Comparison of ENCODE assay signal across 12 cellular contexts in genomic region chr9:107174441-107174840, GRCh38.
DNase-seq lines count a peak whose midpoint lies in the region; ATAC-seq and TF ChIP-seq lines count a peak whose summit lies in the region.
"Had no signal": no experiment of that assay in that cellular context is flagged by ENCODE, and none has a peak within 500 bp of the region (broad histone marks: within the 10 kb centered on the region; RNA-seq: fewer than 3 reads in every experiment).

No MANE protein-coding gene starts in this region.

- DNase-seq in GM12865 (ENCODE audit: low read depth) (peak; percentile 34), COR-L47 (lab: John Stamatoyannopoulos, UW) (no peak), HuH-7 (ENCODE audit: low spot score) (no peak), Calu3 (no peak)
- DNase-seq in activated naive CD8-positive, alpha-beta T cell treated with anti-CD3 and anti-CD28 coated beads for 36 hours: peak; percentile 20
- peak; percentile 75 for DNase-seq in natural killer cell treated with Interleukin-12 subunit alpha and Interleukin-12 subunit beta and Interleukin-15 and Interleukin-18, amount 100 ng/mL, for 72 hours (ENCODE audit: low spot score)
- DNase-seq: DMS153, lower lobe of right lung, NCI-H2081 had no signal

- peak; percentile 26 for ATAC-seq in GM19452 (IDR thresholded peaks at IDR 0.05; ENCODE audit: unreplicated experiment)
- peak; percentile 70 to 78 for ATAC-seq in natural killer cell treated with Interleukin-12 subunit alpha and Interleukin-12 subunit beta and Interleukin-15 and Interleukin-18, amount 100 ng/mL, for 72 hours
- ATAC-seq: lower lobe of right lung had no signal

- peaks cover 3% of the 10 kb centered on the region for H3K27me3 Mint-ChIP-seq in activated naive CD8-positive, alpha-beta T cell treated with anti-CD3 and anti-CD28 coated beads for 36 hours
- H3K27me3 Mint-ChIP-seq in natural killer cell treated with Interleukin-12 subunit alpha and Interleukin-12 subunit beta and Interleukin-15 and Interleukin-18, amount 100 ng/mL, for 72 hours: peaks cover 0 to 7% of the 10 kb centered on the region in 2 donors
- H3K27me3 Mint-ChIP-seq in Calu3 (ENCODE audit: unreplicated experiment): peaks cover 8% of the 10 kb centered on the region
- H3K27me3 Mint-ChIP-seq: progenitor cell of endocrine pancreas had no signal

- H3K9me3 Mint-ChIP-seq in activated naive CD8-positive, alpha-beta T cell treated with anti-CD3 and anti-CD28 coated beads for 36 hours: no peaks in the 10 kb centered on the region
- H3K9me3 Mint-ChIP-seq in natural killer cell treated with Interleukin-12 subunit alpha and Interleukin-12 subunit beta and Interleukin-15 and Interleukin-18, amount 100 ng/mL, for 72 hours: no peaks in the 10 kb centered on the region
- no peaks in the 10 kb centered on the region for H3K9me3 Mint-ChIP-seq in Calu3 (ENCODE audit: low read depth, unreplicated experiment)

- no peak overlapping the region for H3K27ac Mint-ChIP-seq in activated naive CD8-positive, alpha-beta T cell treated with anti-CD3 and anti-CD28 coated beads for 36 hours
- peak overlapping the region; percentile 84 to 95 for H3K27ac Mint-ChIP-seq in natural killer cell treated with Interleukin-12 subunit alpha and Interleukin-12 subunit beta and Interleukin-15 and Interleukin-18, amount 100 ng/mL, for 72 hours
- H3K27ac Mint-ChIP-seq in Calu3 (ENCODE audit: unreplicated experiment): no peak overlapping the region
- H3K27ac Mint-ChIP-seq: progenitor cell of endocrine pancreas had no signal

- BruUV-seq in Calu3 (replicated peaks; lab: Mats Ljungman, UMichigan): no TSS peak

- TF ChIP-seq CTCF in GM12865 (IDR thresholded peaks at IDR 0.05; ENCODE audit: insufficient read depth, low read depth, low read length, missing control alignments) (no peak), Calu3 (IDR thresholded peaks at IDR 0.05; ENCODE audit: unreplicated experiment) (no peak)

- intact Hi-C loops in Calu3 (cut with micrococcal nuclease; ENCODE audit: unreplicated experiment): loop anchor here (5.0 kb wide), 1 partner anchor 1332 kb away; no protein-coding TSS in a partner anchor

- H3K4me1 Mint-ChIP-seq in activated naive CD8-positive, alpha-beta T cell treated with anti-CD3 and anti-CD28 coated beads for 36 hours: peaks cover 3% of the 10 kb centered on the region
- H3K4me1 Mint-ChIP-seq in natural killer cell treated with Interleukin-12 subunit alpha and Interleukin-12 subunit beta and Interleukin-15 and Interleukin-18, amount 100 ng/mL, for 72 hours (ENCODE audit: low read depth in 2 of 2): peaks cover 53 to 63% of the 10 kb centered on the region in 2 donors
- no peaks in the 10 kb centered on the region for H3K4me1 Mint-ChIP-seq in Calu3 (ENCODE audit: low read depth, unreplicated experiment)

- no peak overlapping the region for H3K4me3 Mint-ChIP-seq in activated naive CD8-positive, alpha-beta T cell treated with anti-CD3 and anti-CD28 coated beads for 36 hours
- H3K4me3 Mint-ChIP-seq in natural killer cell treated with Interleukin-12 subunit alpha and Interleukin-12 subunit beta and Interleukin-15 and Interleukin-18, amount 100 ng/mL, for 72 hours: peak overlapping the region; percentile 79
- no peak overlapping the region for H3K4me3 Mint-ChIP-seq in Calu3 (ENCODE audit: low read depth, unreplicated experiment)

- no peaks in the 10 kb centered on the region for H3K36me3 Mint-ChIP-seq in activated naive CD8-positive, alpha-beta T cell treated with anti-CD3 and anti-CD28 coated beads for 36 hours
- no peaks in the 10 kb centered on the region for H3K36me3 Mint-ChIP-seq in natural killer cell treated with Interleukin-12 subunit alpha and Interleukin-12 subunit beta and Interleukin-15 and Interleukin-18, amount 100 ng/mL, for 72 hours
- H3K36me3 Mint-ChIP-seq in Calu3 (ENCODE audit: insufficient read depth, unreplicated experiment): no peaks in the 10 kb centered on the region

- CTCF ChIA-PET in Calu3 (lab: Charles Lee): interaction anchor here (0.6 kb wide), 1 partner anchor 45 kb away, joined by 3 read pairs; no protein-coding TSS in a partner anchor

- H3K4me3 ChIP-seq in GM12865 (ENCODE audit: low read depth, low read length): no peak overlapping the region
- H3K4me3 ChIP-seq: colonic mucosa, lower lobe of right lung had no signal

Comparison
In these comparisons a context has a peak if more than half of its experiments do, and no peak if none do; other contexts are left out.
1. DNase-seq: peak in GM12865 (single experiment), activated naive CD8-positive, alpha-beta T cell treated with anti-CD3 and anti-CD28 coated beads for 36 hours (single experiment) and natural killer cell treated with Interleukin-12 subunit alpha and Interleukin-12 subunit beta and Interleukin-15 and Interleukin-18, amount 100 ng/mL, for 72 hours (single experiment); none in COR-L47 (single experiment), HuH-7 (single experiment) and Calu3 (single experiment).
2. H3K27ac Mint-ChIP-seq: peak in natural killer cell treated with Interleukin-12 subunit alpha and Interleukin-12 subunit beta and Interleukin-15 and Interleukin-18, amount 100 ng/mL, for 72 hours (2 of 2); none in activated naive CD8-positive, alpha-beta T cell treated with anti-CD3 and anti-CD28 coated beads for 36 hours (single experiment) and Calu3 (single experiment).